ENCODE assay signal across 1 cellular context in genomic region chr2:6864251-6864758, GRCh38.
TF ChIP-seq lines count a peak whose summit lies in the region.

No MANE protein-coding gene starts in this region.

TF ChIP-seq in neural cell, 6 proteins besides CTCF, POLR2A, EP300 and RAD21 (continued from another document):
- TF ChIP-seq REST (IDR thresholded peaks at IDR 0.05; ENCODE audit: borderline replicate concordance) = no peak
- no peak for TF ChIP-seq SMC3 (conservative IDR thresholded peaks at IDR 0.05; ENCODE audit: poor library complexity)
